In genomic region chrX:48580662-48581061, GRCh38 we compare ENCODE assay signal across 32 cellular contexts. TPM values are rescaled to one million over a fixed set of nuclear protein-coding genes. Genes with fewer than 3 reads are reported as not detected.
DNase-seq lines count a peak whose midpoint lies in the region; ATAC-seq, FAIRE-seq and TF ChIP-seq lines count a peak whose summit lies in the region.
"Had no signal": no experiment of that assay in that cellular context is flagged by ENCODE, and none has a peak within 500 bp of the region (broad histone marks: within the 10 kb centered on the region; RNA-seq: fewer than 3 reads in every experiment).

No MANE protein-coding gene starts in this region.

- TF ChIP-seq CTCF in 22Rv1 (IDR thresholded peaks at IDR 0.05) (no peak), GM23338 (conservative IDR thresholded peaks at IDR 0.05; ENCODE audit: low read depth in 2 of 2) (no peak), bronchial epithelial cell (IDR thresholded peaks at IDR 0.05; ENCODE audit: insufficient read depth, low read length, severe bottlenecking) (no peak), lower lobe of right lung (IDR thresholded peaks at IDR 0.05) (no peak)

- H3K9me3 ChIP-seq in lower lobe of right lung (no peaks in the 10 kb centered on the region), aorta (ENCODE audit: control insufficient read depth, low read length) (no peaks in the 10 kb centered on the region)
- H3K9me3 ChIP-seq: gastrocnemius medialis had no signal

- H3K4me3 ChIP-seq in GM23338 (no peak overlapping the region), bronchial epithelial cell (ENCODE audit: low read depth, low read length) (no peak overlapping the region), lower lobe of right lung (no peak overlapping the region), aorta (ENCODE audit: low read length in 2 of 2) (no peak overlapping the region)
- H3K4me3 ChIP-seq: gastrocnemius medialis had no signal

- H3K4me1 ChIP-seq in GM23338 (ENCODE audit: insufficient read depth) (no peaks in the 10 kb centered on the region), lower lobe of right lung (peaks cover 9% of the 10 kb centered on the region), aorta (ENCODE audit: control insufficient read depth in 1 of 2, insufficient read depth in 2 of 2, low read length in 2 of 2) (peaks cover 0 to 1% of the 10 kb centered on the region in 2 donors)

- peaks cover 5% of the 10 kb centered on the region for H3K79me2 ChIP-seq in GM23338 (replicated peaks; ENCODE audit: insufficient read depth)

- peak; percentile 24 for ATAC-seq in GM23338
- ATAC-seq in lower lobe of right lung: peak; percentile 61
- no peak for ATAC-seq in aorta (ENCODE audit: low FRiP score)
- ATAC-seq in left colon: no peak
- ATAC-seq: activated T-cell treated with anti-CD3 and anti-CD28 coated beads, Interleukin-2, amount 50 U/mL, for 4 hours; gastrocnemius medialis; left lobe of liver; stimulated activated naive B cell treated with anti-CD40 and anti-IgM and Interleukin-4, amounts not matched to agents 10 μg/mL and 1 μg/mL and 100 μg/mL, for 72 hours had no signal

- H3K9me3 Mint-ChIP-seq in GM23338: no peaks in the 10 kb centered on the region
- H3K9me3 Mint-ChIP-seq: activated T-cell treated with anti-CD3 and anti-CD28 coated beads, Interleukin-2, amount 50 U/mL, for 4 hours; dendritic cell treated with granulocyte-macrophage colony-stimulating factor and Interleukin-4, amounts not matched to agents 40 ng/mL and 50 ng/mL, for 4 days; immature natural killer cell; stimulated activated naive B cell treated with anti-CD40 and anti-IgM and Interleukin-4, amounts not matched to agents 10 μg/mL and 1 μg/mL and 100 μg/mL, for 72 hours had no signal

- H3K9me2 ChIP-seq in GM23338 (ENCODE audit: insufficient read depth): no peaks in the 10 kb centered on the region

- peaks cover 46% of the 10 kb centered on the region for H3K36me3 Mint-ChIP-seq in GM23338 (ENCODE audit: low read depth)

- H3F3A ChIP-seq in GM23338 (replicated peaks; ENCODE audit: low read depth): peaks cover 7% of the 10 kb centered on the region; the same call in 1 of the 2 replicates

- no peak overlapping the region for H2AFZ ChIP-seq in GM23338
- H2AFZ ChIP-seq: parathyroid adenoma had no signal

- H3K27ac ChIP-seq in 22Rv1 (peak overlapping the region; percentile 42; the same call in 1 of the 2 replicates), GM23338 (ENCODE audit: low read depth) (0 out of 2 replicates have a peak overlapping the region, but pooled peaks have one; percentile 50), lower lobe of right lung (no peak overlapping the region), aorta (ENCODE audit: low read depth in 1 of 2, low read length in 2 of 2) (no peak overlapping the region)
- H3K27ac ChIP-seq: gastrocnemius medialis, parathyroid adenoma, WERI-Rb-1 had no signal

- no peak overlapping the region for H3K4me3 Mint-ChIP-seq in GM23338
- H3K4me3 Mint-ChIP-seq: activated T-cell treated with anti-CD3 and anti-CD28 coated beads, Interleukin-2, amount 50 U/mL, for 4 hours; dendritic cell treated with granulocyte-macrophage colony-stimulating factor and Interleukin-4, amounts not matched to agents 40 ng/mL and 50 ng/mL, for 4 days; endodermal cell; immature natural killer cell; neural crest cell; stimulated activated naive B cell treated with anti-CD40 and anti-IgM and Interleukin-4, amounts not matched to agents 10 μg/mL and 1 μg/mL and 100 μg/mL, for 72 hours had no signal

- peaks cover 24% of the 10 kb centered on the region for H3K36me3 ChIP-seq in GM23338 (ENCODE audit: insufficient read depth)
- peaks cover 6% of the 10 kb centered on the region for H3K36me3 ChIP-seq in bronchial epithelial cell (ENCODE audit: control insufficient read depth, insufficient read depth, low read length)
- peaks cover 42% of the 10 kb centered on the region for H3K36me3 ChIP-seq in lower lobe of right lung
- H3K36me3 ChIP-seq in aorta (ENCODE audit: control insufficient read depth in 1 of 2, insufficient read depth in 2 of 2, low read length in 1 of 2): peaks cover 0 to 9% of the 10 kb centered on the region in 2 donors

- no peaks in the 10 kb centered on the region for H3K27me3 ChIP-seq in GM23338 (ENCODE audit: insufficient read depth)
- H3K27me3 ChIP-seq in bronchial epithelial cell (ENCODE audit: control insufficient read depth, insufficient read depth, low read length): no peaks in the 10 kb centered on the region
- H3K27me3 ChIP-seq in lower lobe of right lung (ENCODE audit: low read depth): no peaks in the 10 kb centered on the region
- no peaks in the 10 kb centered on the region for H3K27me3 ChIP-seq in aorta (ENCODE audit: control insufficient read depth in 1 of 2, insufficient read depth in 2 of 2, low read length in 1 of 2)
- H3K27me3 ChIP-seq: gastrocnemius medialis had no signal

- 89 to 93% methylated on average over 1 of the region's 1 CpG for WGBS in aorta, 2 donors

- no peak overlapping the region for H3K27ac Mint-ChIP-seq in GM23338
- H3K27ac Mint-ChIP-seq: dendritic cell treated with granulocyte-macrophage colony-stimulating factor and Interleukin-4, amounts not matched to agents 40 ng/mL and 50 ng/mL, for 4 days; endodermal cell had no signal

- H3K4me1 Mint-ChIP-seq in GM23338: peaks cover 2% of the 10 kb centered on the region; the same call in 1 of the 3 replicates

- H3K27me3 Mint-ChIP-seq in GM23338 (ENCODE audit: insufficient read depth, low read depth, poor library complexity): peaks cover 1% of the 10 kb centered on the region
- H3K27me3 Mint-ChIP-seq: dendritic cell treated with granulocyte-macrophage colony-stimulating factor and Interleukin-4, amounts not matched to agents 40 ng/mL and 50 ng/mL, for 4 days; stimulated activated naive B cell treated with anti-CD40 and anti-IgM and Interleukin-4, amounts not matched to agents 10 μg/mL and 1 μg/mL and 100 μg/mL, for 72 hours had no signal

- peak; percentile 21 for DNase-seq in GM23338 (ENCODE audit: low spot score)
- DNase-seq in bronchial epithelial cell (ENCODE audit: low read depth): peak; percentile 72
- DNase-seq in lower lobe of right lung: no peak
- no peak for DNase-seq in T1000 (lab: John Stamatoyannopoulos, UW)
- no peak for DNase-seq in aorta
- no peak for DNase-seq in left colon
- DNase-seq: activated CD4-positive, alpha-beta T cell treated with anti-CD3 and anti-CD28 coated beads for 48 hours; activated T-cell treated with anti-CD3 and anti-CD28 coated beads, Interleukin-2, amount 50 U/mL, for 4 hours; central memory CD4-positive, alpha-beta T cell; EL; endodermal cell; gastrocnemius medialis; hypothalamus; immature natural killer cell; NCI-H1092 treated with DMSO at 0.1 percent for 48 hours; NCI-H187; NCI-H2171 treated with DMSO at 0.1 percent for 48 hours; NCI-H510A; SHP77 treated with DMSO at 0.1 percent for 48 hours; small intestine; stimulated activated naive B cell treated with anti-CD40 and anti-IgM and Interleukin-4, amounts not matched to agents 10 μg/mL and 1 μg/mL and 100 μg/mL, for 72 hours; substantia nigra; SW 1271; T-helper 9 cell; WERI-Rb-1 had no signal

- FAIRE-seq in bronchial epithelial cell (lab: Jason Lieb, UNC): no peak
- FAIRE-seq: astrocyte, small intestine, urothelium cell line had no signal

- H4K20me1 ChIP-seq in GM23338 (replicated peaks; ENCODE audit: insufficient read depth): no peaks in the 10 kb centered on the region; the same call in 1 of the 2 replicates

- intact Hi-C loops in lower lobe of right lung (cut with DNase I): no loop called here
- intact Hi-C loops in aorta (cut with DNase I): no loop called here
- intact Hi-C loops in left colon (cut with DNase I, micrococcal nuclease): no loop called here

- H3K4me2 ChIP-seq in GM23338: no peak overlapping the region

TF ChIP-seq in GM23338, 12 proteins besides CTCF, POLR2A, EP300 and RAD21:
- TF ChIP-seq STAT1 (IDR thresholded peaks at IDR 0.05; ENCODE audit: unreplicated experiment) (no peak), EZH2 (IDR thresholded peaks at IDR 0.05; ENCODE audit: low read depth, unreplicated experiment) (no peak), ZNF331 (CRISPR knock-in tag; IDR thresholded peaks at IDR 0.05; ENCODE audit: low read depth) (no peak), CREB1 (CRISPR knock-in tag; IDR thresholded peaks at IDR 0.05; ENCODE audit: low read depth) (no peak)
- TF ChIP-seq, protein P1, sequence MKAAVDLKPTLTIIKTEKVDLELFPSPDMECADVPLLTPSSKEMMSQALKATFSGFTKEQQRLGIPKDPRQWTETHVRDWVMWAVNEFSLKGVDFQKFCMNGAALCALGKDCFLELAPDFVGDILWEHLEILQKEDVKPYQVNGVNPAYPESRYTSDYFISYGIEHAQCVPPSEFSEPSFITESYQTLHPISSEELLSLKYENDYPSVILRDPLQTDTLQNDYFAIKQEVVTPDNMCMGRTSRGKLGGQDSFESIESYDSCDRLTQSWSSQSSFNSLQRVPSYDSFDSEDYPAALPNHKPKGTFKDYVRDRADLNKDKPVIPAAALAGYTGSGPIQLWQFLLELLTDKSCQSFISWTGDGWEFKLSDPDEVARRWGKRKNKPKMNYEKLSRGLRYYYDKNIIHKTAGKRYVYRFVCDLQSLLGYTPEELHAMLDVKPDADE (IDR thresholded peaks at IDR 0.05): no peak

RNA-seq across cellular contexts. Expression of gene RBM3, which starts 6.4 kb away (rescaled TPM):
- 103 and 114 TPM in 2 replicates for total RNA-seq in GM23338 (2014; rRNA removed; shearing (Covaris generic))
- 71.8 and 77.5 TPM in 2 replicates for polyA plus RNA-seq in GM23338 (2016; fragmentation: Nextera tagmentation; extraction: Ambion mirVana)
- total RNA-seq in bronchial epithelial cell: 163 and 177 TPM in 2 replicates
- total RNA-seq in lower lobe of right lung: 157 TPM
- total RNA-seq in aorta: 100 to 1,000 TPM; 194 to 285 TPM
- polyA plus RNA-seq in aorta: 100 to 1,000 TPM; 128 to 299 TPM
- total RNA-seq in left colon: 100 to 1,000 TPM; 156 to 263 TPM

RNA-seq across cellular contexts. Expression of gene WDR13, which starts 16.6 kb away (rescaled TPM):
- 24.2 and 34.9 TPM in 2 replicates for total RNA-seq in GM23338 (2014; rRNA removed; shearing (Covaris generic))
- polyA plus RNA-seq in GM23338 (2016; fragmentation: Nextera tagmentation; extraction: Ambion mirVana) (19.3 and 24.9 TPM in 2 replicates), aorta (100 to 1,000 TPM; 103 to 337 TPM)
- total RNA-seq in bronchial epithelial cell (121 and 164 TPM in 2 replicates), lower lobe of right lung (125 TPM), aorta (100 to 1,000 TPM; 110 to 112 TPM), left colon (100 to 1,000 TPM; 126 to 141 TPM)

RNA-seq across cellular contexts. Expression of gene TBC1D25, which starts 41.1 kb away (rescaled TPM):
- 4.5 TPM in 2 replicates for total RNA-seq in GM23338 (2014; rRNA removed; shearing (Covaris generic))
- polyA plus RNA-seq in GM23338 (2016; fragmentation: Nextera tagmentation; extraction: Ambion mirVana): 1.9 and 2.1 TPM in 2 replicates
- total RNA-seq in bronchial epithelial cell: 3.8 and 3.9 TPM in 2 replicates
- total RNA-seq in lower lobe of right lung: 12.0 TPM
- total RNA-seq in aorta: 10 to 100 TPM; 15.2 to 16.7 TPM
- polyA plus RNA-seq in aorta: 1 to 10 TPM; 4.6 to 8.4 TPM
- 10 to 100 TPM; 11.6 to 15.7 TPM for total RNA-seq in left colon

RNA-seq across cellular contexts. Expression of gene EBP, which starts 59.1 kb away (rescaled TPM):
- total RNA-seq in GM23338 (2014; rRNA removed; shearing (Covaris generic)): 126 and 128 TPM in 2 replicates
- polyA plus RNA-seq in GM23338 (2016; fragmentation: Nextera tagmentation; extraction: Ambion mirVana) (169 and 176 TPM in 2 replicates), aorta (10 to 100 TPM; 21.7 to 32.7 TPM)
- total RNA-seq in bronchial epithelial cell (122 and 244 TPM in 2 replicates), lower lobe of right lung (74.0 TPM), aorta (10 to 100 TPM; 12.6 to 15.4 TPM), left colon (100 to 1,000 TPM; 152 to 207 TPM)

Comparison
In these comparisons a context has a peak if more than half of its experiments do, and no peak if none do; other contexts are left out.
1. H3K27ac ChIP-seq: peak in 22Rv1 (single experiment) and GM23338 (single experiment); none in lower lobe of right lung (single experiment) and aorta (0 of 2).
2. ATAC-seq: peak in GM23338 (single experiment) and lower lobe of right lung (2 of 2); none in aorta (single experiment) and left colon (single experiment).
3. DNase-seq: peak in GM23338 (single experiment) and bronchial epithelial cell (single experiment); none in lower lobe of right lung (single experiment), T1000 (single experiment), aorta (0 of 2) and left colon (0 of 2).